2 cellular contexts compared by ENCODE assay signal in genomic region chr13:48817166-48817802, GRCh38.
TF ChIP-seq lines count a peak whose summit lies in the region.

No MANE protein-coding gene starts in this region.

TF ChIP-seq in GM23338, 12 proteins besides CTCF, POLR2A, EP300 and RAD21 (continued from another document):
- TF ChIP-seq ZNF462 (CRISPR knock-in tag; IDR thresholded peaks at IDR 0.05) (no peak), JUNB (IDR thresholded peaks at IDR 0.05; ENCODE audit: unreplicated experiment) (no peak), EZH2 (IDR thresholded peaks at IDR 0.05; ENCODE audit: low read depth, unreplicated experiment) (no peak), CREB1 (CRISPR knock-in tag; IDR thresholded peaks at IDR 0.05; ENCODE audit: low read depth) (no peak), EZH2phosphoT487 (IDR thresholded peaks at IDR 0.05; ENCODE audit: unreplicated experiment) (no peak), NANOG (IDR thresholded peaks at IDR 0.05; ENCODE audit: borderline replicate concordance) (no peak)
- TF ChIP-seq, protein P1, sequence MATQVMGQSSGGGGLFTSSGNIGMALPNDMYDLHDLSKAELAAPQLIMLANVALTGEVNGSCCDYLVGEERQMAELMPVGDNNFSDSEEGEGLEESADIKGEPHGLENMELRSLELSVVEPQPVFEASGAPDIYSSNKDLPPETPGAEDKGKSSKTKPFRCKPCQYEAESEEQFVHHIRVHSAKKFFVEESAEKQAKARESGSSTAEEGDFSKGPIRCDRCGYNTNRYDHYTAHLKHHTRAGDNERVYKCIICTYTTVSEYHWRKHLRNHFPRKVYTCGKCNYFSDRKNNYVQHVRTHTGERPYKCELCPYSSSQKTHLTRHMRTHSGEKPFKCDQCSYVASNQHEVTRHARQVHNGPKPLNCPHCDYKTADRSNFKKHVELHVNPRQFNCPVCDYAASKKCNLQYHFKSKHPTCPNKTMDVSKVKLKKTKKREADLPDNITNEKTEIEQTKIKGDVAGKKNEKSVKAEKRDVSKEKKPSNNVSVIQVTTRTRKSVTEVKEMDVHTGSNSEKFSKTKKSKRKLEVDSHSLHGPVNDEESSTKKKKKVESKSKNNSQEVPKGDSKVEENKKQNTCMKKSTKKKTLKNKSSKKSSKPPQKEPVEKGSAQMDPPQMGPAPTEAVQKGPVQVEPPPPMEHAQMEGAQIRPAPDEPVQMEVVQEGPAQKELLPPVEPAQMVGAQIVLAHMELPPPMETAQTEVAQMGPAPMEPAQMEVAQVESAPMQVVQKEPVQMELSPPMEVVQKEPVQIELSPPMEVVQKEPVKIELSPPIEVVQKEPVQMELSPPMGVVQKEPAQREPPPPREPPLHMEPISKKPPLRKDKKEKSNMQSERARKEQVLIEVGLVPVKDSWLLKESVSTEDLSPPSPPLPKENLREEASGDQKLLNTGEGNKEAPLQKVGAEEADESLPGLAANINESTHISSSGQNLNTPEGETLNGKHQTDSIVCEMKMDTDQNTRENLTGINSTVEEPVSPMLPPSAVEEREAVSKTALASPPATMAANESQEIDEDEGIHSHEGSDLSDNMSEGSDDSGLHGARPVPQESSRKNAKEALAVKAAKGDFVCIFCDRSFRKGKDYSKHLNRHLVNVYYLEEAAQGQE (IDR thresholded peaks at IDR 0.05; ENCODE audit: unreplicated experiment) = no peak

TF ChIP-seq in liver, 16 proteins besides CTCF, POLR2A, EP300 and RAD21 (continued from another document):
- TF ChIP-seq, protein P1 (IDR thresholded peaks at IDR 0.05) = no peak
- TF ChIP-seq, protein P2, sequence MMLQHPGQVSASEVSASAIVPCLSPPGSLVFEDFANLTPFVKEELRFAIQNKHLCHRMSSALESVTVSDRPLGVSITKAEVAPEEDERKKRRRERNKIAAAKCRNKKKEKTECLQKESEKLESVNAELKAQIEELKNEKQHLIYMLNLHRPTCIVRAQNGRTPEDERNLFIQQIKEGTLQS (IDR thresholded peaks at IDR 0.05) = no peak
- TF ChIP-seq HNF4G (IDR thresholded peaks at IDR 0.05) (no peak), SP1 (IDR thresholded peaks at IDR 0.05) (no peak), FOXA2 (IDR thresholded peaks at IDR 0.05) (no peak), YY1 (IDR thresholded peaks at IDR 0.05) (no peak), MAX (IDR thresholded peaks at IDR 0.05) (no peak), NR2F2 (IDR thresholded peaks at IDR 0.05) (no peak), TAF1 (conservative IDR thresholded peaks at IDR 0.05) (no peak)
TF ChIP-seq in liver: peak in this region for 0.
